ENCODE assay signal across 13 cellular contexts in the genomic region with DNA sequence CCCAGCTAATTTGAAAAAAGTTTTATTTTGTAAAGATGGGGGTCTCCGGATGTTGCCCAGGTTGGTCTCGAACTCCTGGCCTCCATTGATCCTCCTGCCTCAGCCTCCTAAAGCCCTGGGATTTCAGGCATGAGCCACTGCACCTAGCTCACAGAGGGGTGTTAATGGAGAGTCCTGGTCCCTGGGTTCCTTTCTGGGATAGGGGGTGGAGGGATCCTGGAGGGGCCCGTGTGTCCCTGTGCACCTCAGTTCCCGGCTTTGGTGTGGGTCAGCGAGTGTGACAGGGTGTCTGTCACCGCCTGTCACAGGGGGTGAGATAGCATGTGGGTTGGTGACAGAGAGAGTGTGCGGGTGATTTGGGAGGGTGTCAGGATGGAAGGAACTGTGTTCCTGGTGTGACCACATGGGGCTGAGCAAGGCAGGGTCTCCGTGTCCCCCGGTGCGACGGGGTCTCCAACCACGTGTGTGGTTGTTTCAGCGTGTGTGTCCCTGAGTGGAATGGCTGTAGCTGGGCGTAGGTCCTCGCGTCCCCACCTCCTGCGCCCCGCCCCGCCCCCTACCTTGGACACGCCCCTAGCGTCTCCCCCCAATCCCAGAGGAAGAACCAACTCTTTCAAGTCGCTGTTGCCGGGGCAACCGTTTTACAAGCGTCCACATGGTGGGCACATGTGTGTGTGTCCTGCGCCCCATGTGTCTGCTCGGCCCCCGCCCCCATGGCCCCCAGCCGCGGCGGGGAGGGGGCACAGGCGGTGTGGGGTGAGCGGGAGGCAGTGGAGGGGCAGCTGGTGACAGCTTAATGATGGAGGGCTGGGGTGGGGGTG. TPM values are rescaled to one million over a fixed set of nuclear protein-coding genes. Genes with fewer than 3 reads are reported as not detected.
DNase-seq lines count a peak whose midpoint lies in the region; ATAC-seq, FAIRE-seq and TF ChIP-seq lines count a peak whose summit lies in the region.
"Had no signal": no experiment of that assay in that cellular context is flagged by ENCODE, and none has a peak within 500 bp of the region (broad histone marks: within the 10 kb centered on the region; RNA-seq: fewer than 3 reads in every experiment).

No MANE protein-coding gene starts in this region.

- H3K4me3 ChIP-seq in astrocyte (ENCODE audit: insufficient read depth, low read depth, low read length) (no peak overlapping the region), breast epithelium (no peak overlapping the region)
- H3K4me3 ChIP-seq in naive thymus-derived CD4-positive, alpha-beta T cell (ENCODE audit: low read length): no peak overlapping the region
- H3K4me3 ChIP-seq: HAP-1 had no signal

- no peaks in the 10 kb centered on the region for H3K9me3 ChIP-seq in astrocyte (ENCODE audit: insufficient read depth, low read depth, low read length)
- no peaks in the 10 kb centered on the region for H3K9me3 ChIP-seq in naive thymus-derived CD4-positive, alpha-beta T cell (ENCODE audit: control insufficient read depth in 2 of 3, low read length in 3 of 3)
- H3K9me3 ChIP-seq in breast epithelium: no peaks in the 10 kb centered on the region
- H3K9me3 ChIP-seq: HAP-1 had no signal

- ATAC-seq in naive thymus-derived CD4-positive, alpha-beta T cell: no peak
- no peak for ATAC-seq in HG02610 (IDR thresholded peaks at IDR 0.05; ENCODE audit: unreplicated experiment)

- no peak for TF ChIP-seq POLR2A in breast epithelium (IDR thresholded peaks at IDR 0.05)

- no peak overlapping the region for H3K9ac ChIP-seq in astrocyte (ENCODE audit: low read length)

- H3K4me1 Mint-ChIP-seq in astrocyte (ENCODE audit: low read depth, unreplicated experiment): no peaks in the 10 kb centered on the region
- peaks cover 7 to 24% (median 21%) of the 10 kb centered on the region in 7 donors for H3K4me1 Mint-ChIP-seq in naive thymus-derived CD4-positive, alpha-beta T cell

- CTCF ChIA-PET in naive thymus-derived CD4-positive, alpha-beta T cell (lab: Charles Lee): no interaction called here

- H3K4me2 ChIP-seq in astrocyte (ENCODE audit: low read length): no peak overlapping the region

- peaks cover 20% of the 10 kb centered on the region for H3K27me3 ChIP-seq in astrocyte (ENCODE audit: insufficient read depth, low read length)
- H3K27me3 ChIP-seq in naive thymus-derived CD4-positive, alpha-beta T cell (ENCODE audit: control insufficient read depth in 2 of 2, insufficient read depth in 2 of 2, low read length in 2 of 2): peaks cover 0 to 2% of the 10 kb centered on the region in 2 donors
- peaks cover 4 to 9% of the 10 kb centered on the region in 2 donors for H3K27me3 ChIP-seq in breast epithelium

- H4K20me1 ChIP-seq in astrocyte (ENCODE audit: insufficient read depth, low read length): no peaks in the 10 kb centered on the region

- peak overlapping the region; percentile 19 for H2AFZ ChIP-seq in astrocyte (ENCODE audit: low read depth, low read length)

- no peaks in the 10 kb centered on the region for H3K9me3 Mint-ChIP-seq in astrocyte (ENCODE audit: unreplicated experiment)
- H3K9me3 Mint-ChIP-seq in naive thymus-derived CD4-positive, alpha-beta T cell: peaks cover 0 to 1% (median 0%) of the 10 kb centered on the region in 11 donors

- H3K4me3 Mint-ChIP-seq in astrocyte (ENCODE audit: unreplicated experiment): no peak overlapping the region
- H3K4me3 Mint-ChIP-seq in naive thymus-derived CD4-positive, alpha-beta T cell: peak overlapping the region in 8 of 10 donors; percentile 11 to 74 (median 64)

- peaks cover 37% of the 10 kb centered on the region for H3K27me3 Mint-ChIP-seq in astrocyte (ENCODE audit: low read depth, unreplicated experiment)
- peaks cover 14 to 44% (median 18%) of the 10 kb centered on the region in 5 donors for H3K27me3 Mint-ChIP-seq in naive thymus-derived CD4-positive, alpha-beta T cell

- no peak for TF ChIP-seq CTCF in astrocyte (IDR thresholded peaks at IDR 0.05; ENCODE audit: insufficient read depth, low read depth, low read length)
- no peak for TF ChIP-seq CTCF in breast epithelium (IDR thresholded peaks at IDR 0.05)

- intact Hi-C loops in naive thymus-derived CD4-positive, alpha-beta T cell (cut with micrococcal nuclease): loop anchor here in 1 of 2 donors (5.0 kb wide), 1 partner anchor 165 kb away; no protein-coding TSS in a partner anchor
- intact Hi-C loops in breast epithelium (cut with DNase I; ENCODE audit: low total_unique reads): loop anchor here (10.0 kb wide), 1 partner anchor 103 kb away; a partner anchor contains a TSS

- DNase-seq in NCI-H1417 (lab: John Stamatoyannopoulos, UW) (peak in 2 of 3 experiments; percentile 59 to 86), NCI-H1417 treated with DMSO at 0.1 percent for 48 hours (lab: John Stamatoyannopoulos, UW) (no peak), LHCN-M2 (ENCODE audit: low read depth) (peak; percentile 35), astrocyte (ENCODE audit: low read depth) (no peak), breast epithelium (ENCODE audit: low spot score in 2 of 2) (no peak), NCI-H1092 treated with DMSO at 0.1 percent for 48 hours (lab: John Stamatoyannopoulos, UW) (no peak)
- no peak for DNase-seq in naive thymus-derived CD4-positive, alpha-beta T cell
- DNase-seq: activated CD4-positive, alpha-beta T cell treated with anti-CD3 and anti-CD28 coated beads, Interleukin-2, amount 50 U/mL, for 1 hour; brain microvascular endothelial cell had no signal

- H3K36me3 Mint-ChIP-seq in astrocyte (ENCODE audit: low read depth, unreplicated experiment): no peaks in the 10 kb centered on the region
- peaks cover 0 to 1% (median 0%) of the 10 kb centered on the region in 5 donors for H3K36me3 Mint-ChIP-seq in naive thymus-derived CD4-positive, alpha-beta T cell

- H3K36me3 ChIP-seq in astrocyte (ENCODE audit: insufficient read depth, low read length) (no peaks in the 10 kb centered on the region), breast epithelium (no peaks in the 10 kb centered on the region)
- H3K36me3 ChIP-seq in naive thymus-derived CD4-positive, alpha-beta T cell (ENCODE audit: control insufficient read depth in 2 of 3, insufficient read depth in 3 of 3, low read length in 3 of 3): no peaks in the 10 kb centered on the region
- H3K36me3 ChIP-seq: brain microvascular endothelial cell, HAP-1 had no signal

- H3K27ac Mint-ChIP-seq in astrocyte (ENCODE audit: unreplicated experiment): no peak overlapping the region
- H3K27ac Mint-ChIP-seq in naive thymus-derived CD4-positive, alpha-beta T cell: peak overlapping the region in 3 of 9 donors; percentile 25 to 67 (median 67)

- POLR2A ChIA-PET in naive thymus-derived CD4-positive, alpha-beta T cell (lab: Charles Lee): interaction anchor here (1.3 kb wide), 1 partner anchor 11 kb away, joined by 3 read pairs; a partner anchor contains a TSS

- H3K27ac ChIP-seq in astrocyte (ENCODE audit: low read depth, low read length): no peak overlapping the region
- no peak overlapping the region for H3K27ac ChIP-seq in naive thymus-derived CD4-positive, alpha-beta T cell (ENCODE audit: low read depth, low read length)
- H3K27ac ChIP-seq in breast epithelium: no peak overlapping the region
- H3K27ac ChIP-seq: 22Rv1, brain microvascular endothelial cell had no signal

- no peaks in the 10 kb centered on the region for H3K79me2 ChIP-seq in astrocyte (ENCODE audit: insufficient read depth, low read length)

- peaks cover 5% of the 10 kb centered on the region for H3K4me1 ChIP-seq in astrocyte (ENCODE audit: insufficient read depth, low read length)
- H3K4me1 ChIP-seq in naive thymus-derived CD4-positive, alpha-beta T cell (ENCODE audit: control insufficient read depth in 2 of 2, insufficient read depth in 2 of 2, low read length in 2 of 2): peaks cover 13 to 20% of the 10 kb centered on the region in 2 donors
- no peaks in the 10 kb centered on the region for H3K4me1 ChIP-seq in breast epithelium

- FAIRE-seq in astrocyte (lab: Jason Lieb, UNC): no peak

RNA-seq across cellular contexts. Expression of a gene that starts 2.9 kb away (rescaled TPM):
- not detected in 2 replicates for total RNA-seq in LHCN-M2 (2014; rRNA removed)
- not detected for polyA plus RNA-seq in LHCN-M2 (2012)
- 0.62 and 0.66 TPM in 2 replicates for total RNA-seq in astrocyte
- 1 to 10 TPM in 1 of 5 experiments, under 1 TPM in 3, not detected in 1; 0.19 to 1.0 (median 0.81) TPM for total RNA-seq in naive thymus-derived CD4-positive, alpha-beta T cell
- under 1 TPM; 0.21 to 0.64 TPM for polyA plus RNA-seq in naive thymus-derived CD4-positive, alpha-beta T cell
- total RNA-seq in breast epithelium: 1 to 10 TPM in 2 of 3 donors, under 1 TPM in 1; 0.48 to 1.8 (median 1.6) TPM

RNA-seq across cellular contexts. Expression of a gene that starts 11.0 kb away (rescaled TPM):
- total RNA-seq in LHCN-M2 (2014; rRNA removed) (44.6 and 47.6 TPM in 2 replicates), astrocyte (18.4 and 19.7 TPM in 2 replicates), breast epithelium (10 to 100 TPM; 28.8 to 44.9 (median 37.2) TPM)
- polyA plus RNA-seq in LHCN-M2 (2012): 21.2 TPM
- 100 to 1,000 TPM in 2 of 5 experiments, 10 to 100 TPM in 3; 53.2 to 179 (median 82.7) TPM for total RNA-seq in naive thymus-derived CD4-positive, alpha-beta T cell
- 10 to 100 TPM; 33.1 to 56.5 TPM for polyA plus RNA-seq in naive thymus-derived CD4-positive, alpha-beta T cell

RNA-seq across cellular contexts. Expression of a gene that starts 17.5 kb away (rescaled TPM):
- total RNA-seq in LHCN-M2 (2014; rRNA removed) (2.0 and 2.9 TPM in 2 replicates), astrocyte (2.0 and 2.4 TPM in 2 replicates), breast epithelium (1 to 10 TPM in 2 of 3 donors, under 1 TPM in 1; 0.64 to 2.0 (median 1.2) TPM)
- 0.79 TPM for polyA plus RNA-seq in LHCN-M2 (2012)
- total RNA-seq in naive thymus-derived CD4-positive, alpha-beta T cell: 1 to 10 TPM; 4.7 to 8.6 (median 6.5) TPM
- polyA plus RNA-seq in naive thymus-derived CD4-positive, alpha-beta T cell: under 1 TPM in 1 of 2 donors, not detected in 1; 0.20 TPM

RNA-seq across cellular contexts. Expression of a gene that starts 37.5 kb away (rescaled TPM):
- not detected in 2 replicates for total RNA-seq in LHCN-M2 (2014; rRNA removed)
- polyA plus RNA-seq in LHCN-M2 (2012): not detected
- 0.09 TPM in 1 of 2 replicates, not detected in the other for total RNA-seq in astrocyte
- not detected for total RNA-seq in naive thymus-derived CD4-positive, alpha-beta T cell
- polyA plus RNA-seq in naive thymus-derived CD4-positive, alpha-beta T cell: not detected
- 1 to 10 TPM in 1 of 3 donors, under 1 TPM in 1, not detected in 1; 0.73 to 4.3 TPM for total RNA-seq in breast epithelium
- total RNA-seq: osteocyte had no signal

RNA-seq across cellular contexts. Expression of a gene that starts 49.2 kb away (rescaled TPM):
- total RNA-seq in LHCN-M2 (2014; rRNA removed) (not detected in 2 replicates), astrocyte (0.14 and 0.84 TPM in 2 replicates), breast epithelium (1 to 10 TPM in 2 of 3 donors, not detected in 1; 1.3 to 2.9 TPM)
- polyA plus RNA-seq in LHCN-M2 (2012): not detected
- under 1 TPM in 2 of 5 experiments, not detected in 3; 0.29 to 0.45 TPM for total RNA-seq in naive thymus-derived CD4-positive, alpha-beta T cell
- not detected for polyA plus RNA-seq in naive thymus-derived CD4-positive, alpha-beta T cell
- total RNA-seq: osteocyte had no signal

Comparison
In these comparisons a context has a peak if more than half of its experiments do, and no peak if none do; other contexts are left out.
1. DNase-seq: peak in NCI-H1417 (2 of 3) and LHCN-M2 (single experiment); none in NCI-H1417 treated with DMSO at 0.1 percent for 48 hours (single experiment), astrocyte (single experiment), naive thymus-derived CD4-positive, alpha-beta T cell (0 of 9), breast epithelium (0 of 2) and NCI-H1092 treated with DMSO at 0.1 percent for 48 hours (single experiment).